Comparison of ENCODE assay signal across 24 cellular contexts in the genomic region with DNA sequence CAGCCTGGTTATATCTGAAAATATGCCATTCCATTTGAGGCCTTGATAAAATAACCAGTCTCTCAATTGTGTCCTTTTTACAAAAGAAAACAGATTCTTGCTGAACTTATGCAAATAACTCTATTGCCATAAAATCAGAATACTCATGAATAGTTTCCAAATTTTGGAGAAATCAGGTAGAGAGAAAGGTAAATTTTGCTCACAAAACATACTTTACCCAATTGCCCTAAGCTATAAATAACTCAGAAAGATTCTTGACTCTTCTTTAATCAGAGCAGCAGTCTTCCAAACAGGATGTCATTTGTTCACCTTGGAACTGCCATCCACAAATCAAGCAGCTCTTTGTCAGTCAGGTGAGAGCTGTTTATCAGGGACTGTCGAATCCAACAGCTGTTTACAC.
"Had no signal": no experiment of that assay in that cellular context is flagged by ENCODE, and none has a peak within 500 bp of the region (broad histone marks: within the 10 kb centered on the region; RNA-seq: fewer than 3 reads in every experiment).

No MANE protein-coding gene starts in this region.

- H3K36me3 ChIP-seq: adrenal gland, breast epithelium, SJSA1 had no signal

- ATAC-seq: activated CD4-positive, CD25-positive, alpha-beta regulatory T cell treated with anti-CD3 and anti-CD28 coated beads, Interleukin-2, amount 50 U/mL, for 24 hours; activated CD8-positive, alpha-beta T cell treated with anti-CD3 and anti-CD28 coated beads for 36 hours; activated T-cell treated with anti-CD3 and anti-CD28 coated beads, Interleukin-2, amount 50 U/mL, for 72 hours; PC-3; SK-N-SH treated with all-trans-retinoic acid at 6 μM for 48 hours had no signal

- H3K27me3 ChIP-seq: adrenal gland, breast epithelium, SJSA1 had no signal

- H3K4me1 Mint-ChIP-seq: activated naive CD4-positive, alpha-beta T cell treated with anti-CD3 and anti-CD28 coated beads, Interleukin-2, amount 10 ng/mL, durations not matched to agents 7 days and 5 days had no signal

- H3K27ac ChIP-seq: adrenal gland, breast epithelium, SJSA1 had no signal

- H3K27ac Mint-ChIP-seq: activated CD8-positive, alpha-beta T cell treated with anti-CD3 and anti-CD28 coated beads for 36 hours; activated naive CD4-positive, alpha-beta T cell treated with anti-CD3 and anti-CD28 coated beads, Interleukin-2, amount 10 ng/mL, durations not matched to agents 7 days and 5 days; activated naive CD8-positive, alpha-beta T cell treated with anti-CD3 and anti-CD28 coated beads for 36 hours; activated T-cell treated with anti-CD3 and anti-CD28 coated beads, Interleukin-2, amount 50 U/mL, for 72 hours; activated T-helper 2 cell treated with anti-CD3 and anti-CD28 coated beads, Interferon-gamma antibody, Interleukin-2, Interleukin-4, amounts not matched to agents 10 μg/mL and 5 μg/mL and 100 μg/mL, durations not matched to agents 14 hours and 24 hours and 36 hours; T-helper 1 cell treated with Interleukin-12 subunit alpha and Interleukin-12 subunit beta and Interleukin-4 antibody, amounts not matched to agents 30 μg/mL and 1 μg/mL, for 36 hours had no signal

- H3K4me3 Mint-ChIP-seq: activated CD8-positive, alpha-beta T cell treated with anti-CD3 and anti-CD28 coated beads for 36 hours; activated naive CD4-positive, alpha-beta T cell treated with anti-CD3 and anti-CD28 coated beads, Interleukin-2, amount 10 ng/mL, durations not matched to agents 7 days and 5 days; activated naive CD8-positive, alpha-beta T cell treated with anti-CD3 and anti-CD28 coated beads for 36 hours; activated T-cell treated with anti-CD3 and anti-CD28 coated beads, Interleukin-2, amount 50 U/mL, for 72 hours; T-helper 1 cell treated with Interleukin-12 subunit alpha and Interleukin-12 subunit beta and Interleukin-4 antibody, amounts not matched to agents 30 μg/mL and 1 μg/mL, for 36 hours had no signal

- DNase-seq: activated CD4-positive, alpha-beta T cell treated with anti-CD3 and anti-CD28 coated beads for 4 hours; activated CD8-positive, alpha-beta memory T cell treated with anti-CD3 and anti-CD28 coated beads, Interleukin-2, amount 50 U/mL, for 4 hours; activated CD8-positive, alpha-beta T cell treated with anti-CD3 and anti-CD28 coated beads for 36 hours; activated gamma-delta T cell treated with Interleukin-2 at 50 U/mL for 16 hours; activated naive CD4-positive, alpha-beta T cell treated with anti-CD3 and anti-CD28 coated beads, Interleukin-2, amount 10 ng/mL, durations not matched to agents 7 days and 5 days; activated naive CD8-positive, alpha-beta T cell treated with anti-CD3 and anti-CD28 coated beads for 36 hours; activated T-cell treated with anti-CD3 and anti-CD28 coated beads, Interleukin-2, amount 50 U/mL, for 72 hours; adrenal gland; aorta; caudate nucleus; NCI-H1092 treated with DMSO at 0.1 percent for 48 hours; NCI-H1417 treated with DMSO at 0.1 percent for 48 hours; NCI-H1694; NCI-H2029; NCI-H345; NCI-H510A treated with DMSO at 0.1 percent for 48 hours; PC-3; SHP77 had no signal

- H3K4me3 ChIP-seq: adrenal gland, breast epithelium, SJSA1 had no signal

- H3K27me3 Mint-ChIP-seq: activated CD8-positive, alpha-beta T cell treated with anti-CD3 and anti-CD28 coated beads for 36 hours; activated naive CD4-positive, alpha-beta T cell treated with anti-CD3 and anti-CD28 coated beads, Interleukin-2, amount 10 ng/mL, durations not matched to agents 7 days and 5 days; activated naive CD8-positive, alpha-beta T cell treated with anti-CD3 and anti-CD28 coated beads for 36 hours had no signal

- H3K4me1 ChIP-seq: adrenal gland, breast epithelium, SJSA1 had no signal
